Comparison of ENCODE assay signal across 9 cellular contexts in genomic region chr1:175497501-175497900, GRCh38.
"Had no signal": no experiment of that assay in that cellular context is flagged by ENCODE, and none has a peak within 500 bp of the region (broad histone marks: within the 10 kb centered on the region; RNA-seq: fewer than 3 reads in every experiment).

No MANE protein-coding gene starts in this region.

- H3K36me3 ChIP-seq: HAP-1 had no signal

- H3K27ac ChIP-seq: GM23248 had no signal

- H3K9me3 ChIP-seq: HAP-1 had no signal

- H3K4me1 ChIP-seq: HAP-1 had no signal

- H3K9ac ChIP-seq: GM23248 had no signal

- H2AFZ ChIP-seq: GM23248, GM23338 had no signal

- ATAC-seq: GM23338, HCT116 had no signal

- DNase-seq: GOT3, H7, H9, HCEC 1CT, HFFc6 had no signal

- H3K4me2 ChIP-seq: GM23338 had no signal

- H3K4me3 ChIP-seq: GM23248, GM23338, HAP-1 had no signal
